1 cellular context compared by ENCODE assay signal in genomic region chr19:19361075-19361594, GRCh38.
TF ChIP-seq lines count a peak whose summit lies in the region.

No MANE protein-coding gene starts in this region.

TF ChIP-seq in IMR-90, 13 proteins besides CTCF, POLR2A, EP300 and RAD21:
- TF ChIP-seq USF2 (IDR thresholded peaks at IDR 0.05; ENCODE audit: low read depth, low read length) (peak; percentile 67; the same call in 1 of the 2 replicates), SMC3 (IDR thresholded peaks at IDR 0.05; ENCODE audit: low read depth, low read length) (peak; percentile 51), CEBPB (IDR thresholded peaks at IDR 0.05; ENCODE audit: low read depth, low read length) (no peak), MXI1 (IDR thresholded peaks at IDR 0.05; ENCODE audit: borderline replicate concordance, low read depth, low read length) (peak; percentile 54; the same call in 1 of the 2 replicates), MAZ (IDR thresholded peaks at IDR 0.05; ENCODE audit: borderline replicate concordance, low read depth, low read length) (no peak), MAFK (IDR thresholded peaks at IDR 0.05; ENCODE audit: low read depth, low read length) (no peak)
